Comparison of ENCODE assay signal across 18 cellular contexts in the genomic region with DNA sequence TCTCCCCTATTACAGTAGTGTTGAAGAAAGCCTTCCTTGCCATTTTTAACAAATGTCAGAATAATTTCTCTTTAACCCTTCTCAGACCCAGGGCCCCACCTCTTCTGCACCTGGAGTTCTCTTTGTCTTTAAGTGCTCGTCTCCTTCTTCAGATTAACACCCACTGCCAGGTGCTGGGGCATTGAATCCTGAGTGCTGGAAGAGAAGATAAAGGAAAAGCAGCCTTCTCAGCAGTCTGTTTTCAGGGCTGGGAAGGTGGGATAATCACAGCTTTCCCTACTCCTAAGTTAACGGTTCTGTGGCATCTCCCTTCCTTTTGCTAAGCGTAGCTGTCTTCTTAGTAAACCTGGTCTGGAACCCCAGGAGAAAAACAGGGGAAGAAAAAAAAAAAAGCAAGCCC.
DNase-seq lines count a peak whose midpoint lies in the region; ATAC-seq and TF ChIP-seq lines count a peak whose summit lies in the region.
"Had no signal": no experiment of that assay in that cellular context is flagged by ENCODE, and none has a peak within 500 bp of the region (broad histone marks: within the 10 kb centered on the region; RNA-seq: fewer than 3 reads in every experiment).

No MANE protein-coding gene starts in this region.

- CTCF ChIA-PET in activated naive CD4-positive, alpha-beta T cell treated with anti-CD3 and anti-CD28 coated beads for 36 hours (lab: Charles Lee): interaction anchor here (3.0 kb wide), 1 partner anchor 12 kb away, joined by 12 read pairs; no protein-coding TSS in a partner anchor

- H3K27me3 Mint-ChIP-seq in activated naive CD4-positive, alpha-beta T cell treated with anti-CD3 and anti-CD28 coated beads, Interleukin-2, amount 50 U/mL, for 24 hours: no peaks in the 10 kb centered on the region
- H3K27me3 Mint-ChIP-seq in activated naive CD4-positive, alpha-beta T cell treated with anti-CD3 and anti-CD28 coated beads for 36 hours (ENCODE audit: low read depth): no peaks in the 10 kb centered on the region
- no peaks in the 10 kb centered on the region for H3K27me3 Mint-ChIP-seq in dendritic cell treated with granulocyte-macrophage colony-stimulating factor and Interleukin-4, amounts not matched to agents 40 ng/mL and 50 ng/mL, for 4 days
- no peaks in the 10 kb centered on the region for H3K27me3 Mint-ChIP-seq in stimulated activated naive B cell treated with anti-CD40 and anti-IgM and Interleukin-4, amounts not matched to agents 10 μg/mL and 1 μg/mL and 100 μg/mL, for 72 hours
- H3K27me3 Mint-ChIP-seq in immature natural killer cell (ENCODE audit: low read depth in 3 of 3) (peaks cover 0 to 3% (median 1%) of the 10 kb centered on the region in 3 donors), CD14-positive monocyte (ENCODE audit: low read depth in 3 of 3) (peaks cover 0 to 3% (median 2%) of the 10 kb centered on the region in 3 donors)

- H3K36me3 Mint-ChIP-seq in activated naive CD4-positive, alpha-beta T cell treated with anti-CD3 and anti-CD28 coated beads, Interleukin-2, amount 50 U/mL, for 24 hours: peaks cover 16% of the 10 kb centered on the region
- H3K36me3 Mint-ChIP-seq in activated naive CD4-positive, alpha-beta T cell treated with anti-CD3 and anti-CD28 coated beads for 36 hours (ENCODE audit: low read depth): peaks cover 5% of the 10 kb centered on the region
- H3K36me3 Mint-ChIP-seq in dendritic cell treated with granulocyte-macrophage colony-stimulating factor and Interleukin-4, amounts not matched to agents 40 ng/mL and 50 ng/mL, for 4 days (ENCODE audit: low read depth): no peaks in the 10 kb centered on the region
- peaks cover 0 to 3% of the 10 kb centered on the region in 2 donors for H3K36me3 Mint-ChIP-seq in stimulated activated naive B cell treated with anti-CD40 and anti-IgM and Interleukin-4, amounts not matched to agents 10 μg/mL and 1 μg/mL and 100 μg/mL, for 72 hours
- H3K36me3 Mint-ChIP-seq in immature natural killer cell: no peaks in the 10 kb centered on the region
- H3K36me3 Mint-ChIP-seq in CD14-positive monocyte: peaks cover 0 to 4% of the 10 kb centered on the region in 2 donors

- TF ChIP-seq CTCF in CD14-positive monocyte (IDR thresholded peaks at IDR 0.05): no peak

- peak overlapping the region; percentile 46 for H3K27ac Mint-ChIP-seq in activated naive CD4-positive, alpha-beta T cell treated with anti-CD3 and anti-CD28 coated beads, Interleukin-2, amount 50 U/mL, for 24 hours
- H3K27ac Mint-ChIP-seq in activated naive CD4-positive, alpha-beta T cell treated with anti-CD3 and anti-CD28 coated beads for 36 hours: no peak overlapping the region
- H3K27ac Mint-ChIP-seq in dendritic cell treated with granulocyte-macrophage colony-stimulating factor and Interleukin-4, amounts not matched to agents 40 ng/mL and 50 ng/mL, for 4 days: peak overlapping the region; percentile 56
- peak overlapping the region; percentile 47 for H3K27ac Mint-ChIP-seq in stimulated activated naive B cell treated with anti-CD40 and anti-IgM and Interleukin-4, amounts not matched to agents 10 μg/mL and 1 μg/mL and 100 μg/mL, for 72 hours
- no peak overlapping the region for H3K27ac Mint-ChIP-seq in immature natural killer cell
- no peak overlapping the region for H3K27ac Mint-ChIP-seq in CD14-positive monocyte

- peaks cover 15% of the 10 kb centered on the region for H3K9me3 Mint-ChIP-seq in activated naive CD4-positive, alpha-beta T cell treated with anti-CD3 and anti-CD28 coated beads, Interleukin-2, amount 50 U/mL, for 24 hours
- peaks cover 11% of the 10 kb centered on the region for H3K9me3 Mint-ChIP-seq in activated naive CD4-positive, alpha-beta T cell treated with anti-CD3 and anti-CD28 coated beads for 36 hours
- H3K9me3 Mint-ChIP-seq in dendritic cell treated with granulocyte-macrophage colony-stimulating factor and Interleukin-4, amounts not matched to agents 40 ng/mL and 50 ng/mL, for 4 days: peaks cover 8% of the 10 kb centered on the region
- peaks cover 4 to 7% of the 10 kb centered on the region in 2 donors for H3K9me3 Mint-ChIP-seq in stimulated activated naive B cell treated with anti-CD40 and anti-IgM and Interleukin-4, amounts not matched to agents 10 μg/mL and 1 μg/mL and 100 μg/mL, for 72 hours
- H3K9me3 Mint-ChIP-seq in immature natural killer cell (peaks cover 0 to 12% (median 6%) of the 10 kb centered on the region in 6 donors), CD14-positive monocyte (peaks cover 0 to 8% (median 5%) of the 10 kb centered on the region in 7 donors)

- intact Hi-C loops in activated naive CD4-positive, alpha-beta T cell treated with anti-CD3 and anti-CD28 coated beads for 36 hours (cut with micrococcal nuclease): no loop called here
- intact Hi-C loops in dendritic cell treated with granulocyte-macrophage colony-stimulating factor and Interleukin-4, amounts not matched to agents 40 ng/mL and 50 ng/mL, for 4 days (cut with micrococcal nuclease): no loop called here
- intact Hi-C loops in CD14-positive monocyte (cut with micrococcal nuclease): no loop called here

- peak overlapping the region; percentile 2 for H3K4me3 Mint-ChIP-seq in activated naive CD4-positive, alpha-beta T cell treated with anti-CD3 and anti-CD28 coated beads, Interleukin-2, amount 50 U/mL, for 24 hours
- no peak overlapping the region for H3K4me3 Mint-ChIP-seq in activated naive CD4-positive, alpha-beta T cell treated with anti-CD3 and anti-CD28 coated beads for 36 hours
- no peak overlapping the region for H3K4me3 Mint-ChIP-seq in dendritic cell treated with granulocyte-macrophage colony-stimulating factor and Interleukin-4, amounts not matched to agents 40 ng/mL and 50 ng/mL, for 4 days
- no peak overlapping the region for H3K4me3 Mint-ChIP-seq in stimulated activated naive B cell treated with anti-CD40 and anti-IgM and Interleukin-4, amounts not matched to agents 10 μg/mL and 1 μg/mL and 100 μg/mL, for 72 hours
- H3K4me3 Mint-ChIP-seq in immature natural killer cell (no peak overlapping the region), CD14-positive monocyte (no peak overlapping the region)

- peaks cover 25% of the 10 kb centered on the region for H3K4me1 Mint-ChIP-seq in activated naive CD4-positive, alpha-beta T cell treated with anti-CD3 and anti-CD28 coated beads, Interleukin-2, amount 50 U/mL, for 24 hours
- H3K4me1 Mint-ChIP-seq in activated naive CD4-positive, alpha-beta T cell treated with anti-CD3 and anti-CD28 coated beads for 36 hours (ENCODE audit: low read depth): peaks cover 6% of the 10 kb centered on the region
- peaks cover 31% of the 10 kb centered on the region for H3K4me1 Mint-ChIP-seq in dendritic cell treated with granulocyte-macrophage colony-stimulating factor and Interleukin-4, amounts not matched to agents 40 ng/mL and 50 ng/mL, for 4 days (ENCODE audit: low read depth)
- H3K4me1 Mint-ChIP-seq in stimulated activated naive B cell treated with anti-CD40 and anti-IgM and Interleukin-4, amounts not matched to agents 10 μg/mL and 1 μg/mL and 100 μg/mL, for 72 hours: peaks cover 3 to 18% of the 10 kb centered on the region in 2 donors
- H3K4me1 Mint-ChIP-seq in immature natural killer cell (no peaks in the 10 kb centered on the region), CD14-positive monocyte (peaks cover 2% of the 10 kb centered on the region)

- DNase-seq in NCI-H1417 (lab: John Stamatoyannopoulos, UW): peak in 2 of 3 experiments; percentile 2 to 51
- no peak for DNase-seq in NCI-H1417 treated with DMSO at 0.1 percent for 48 hours (lab: John Stamatoyannopoulos, UW)
- DNase-seq in activated naive CD4-positive, alpha-beta T cell treated with anti-CD3 and anti-CD28 coated beads for 36 hours: no peak
- no peak for DNase-seq in stimulated activated naive B cell treated with anti-CD40 and anti-IgM and Interleukin-4, amounts not matched to agents 10 μg/mL and 1 μg/mL and 100 μg/mL, for 72 hours
- DNase-seq in immature natural killer cell: no peak
- no peak for DNase-seq in CD14-positive monocyte (ENCODE audit: low spot score)
- DNase-seq: 8988T; EL; H7; Karpas-422; MM.1S; NCI-H1436 treated with DMSO at 0.1 percent for 48 hours; NCI-H510A; NK-92 treated with Interleukin-12 subunit alpha and Interleukin-12 subunit beta, amount 100 ng/mL, for 24 hours; PC-3 had no signal

- no peak for ATAC-seq in stimulated activated naive B cell treated with anti-CD40 and anti-IgM and Interleukin-4, amounts not matched to agents 10 μg/mL and 1 μg/mL and 100 μg/mL, for 72 hours (replicated peaks)
- ATAC-seq: HepG2, PC-3 had no signal

Comparison
In these comparisons a context has a peak if more than half of its experiments do, and no peak if none do; other contexts are left out.
1. DNase-seq: peak in NCI-H1417 (2 of 3); none in NCI-H1417 treated with DMSO at 0.1 percent for 48 hours (single experiment), activated naive CD4-positive, alpha-beta T cell treated with anti-CD3 and anti-CD28 coated beads for 36 hours (single experiment), stimulated activated naive B cell treated with anti-CD40 and anti-IgM and Interleukin-4, amounts not matched to agents 10 μg/mL and 1 μg/mL and 100 μg/mL, for 72 hours (single experiment), immature natural killer cell (0 of 3) and CD14-positive monocyte (single experiment).
2. H3K27ac Mint-ChIP-seq: peak in activated naive CD4-positive, alpha-beta T cell treated with anti-CD3 and anti-CD28 coated beads, Interleukin-2, amount 50 U/mL, for 24 hours (single experiment), dendritic cell treated with granulocyte-macrophage colony-stimulating factor and Interleukin-4, amounts not matched to agents 40 ng/mL and 50 ng/mL, for 4 days (single experiment) and stimulated activated naive B cell treated with anti-CD40 and anti-IgM and Interleukin-4, amounts not matched to agents 10 μg/mL and 1 μg/mL and 100 μg/mL, for 72 hours (single experiment); none in activated naive CD4-positive, alpha-beta T cell treated with anti-CD3 and anti-CD28 coated beads for 36 hours (single experiment), immature natural killer cell (0 of 6) and CD14-positive monocyte (0 of 7).